In genomic region chr4:121594796-121595526, GRCh38 we compare ENCODE assay signal across 13 cellular contexts.
A peak's percentile ranks its signal among the peaks of the same experiment; 100 is the strongest.
DNase-seq lines count a peak whose midpoint lies in the region; ATAC-seq, FAIRE-seq and TF ChIP-seq lines count a peak whose summit lies in the region.
"Had no signal": no experiment of that assay in that cellular context is flagged by ENCODE, and none has a peak within 500 bp of the region (broad histone marks: within the 10 kb centered on the region; RNA-seq: fewer than 3 reads in every experiment).

No MANE protein-coding gene starts in this region.

- 43 to 60% methylated on average over 3 of the region's 3 CpGs for WGBS in heart right ventricle, 2 donors

- no peaks in the 10 kb centered on the region for H3K27me3 ChIP-seq in brain microvascular endothelial cell (replicated peaks)
- no peaks in the 10 kb centered on the region for H3K27me3 ChIP-seq in heart right ventricle

- TF ChIP-seq CTCF in brain microvascular endothelial cell (IDR thresholded peaks at IDR 0.05; ENCODE audit: low read depth, low read length, missing control alignments), result no peak
- TF ChIP-seq CTCF in heart right ventricle (IDR thresholded peaks at IDR 0.05), result no peak

- peak; percentile 21 for DNase-seq in GM04504 (ENCODE audit: low read depth)
- DNase-seq in brain microvascular endothelial cell, result peak; percentile 35
- DNase-seq in heart right ventricle, result peak in 1 of 2 donors; percentile 57
- peak; percentile 92 for DNase-seq in pulmonary artery endothelial cell (ENCODE audit: low read depth, low spot score)
- DNase-seq in NCI-H2196 treated with DMSO at 0.1 percent for 48 hours (lab: John Stamatoyannopoulos, UW; ENCODE audit: unreplicated experiment), result no peak
- no peak for DNase-seq in H54 (ENCODE audit: insufficient read length, low spot score)
- no peak for DNase-seq in RPMI8226
- DNase-seq: activated effector memory CD4-positive, alpha-beta T cell treated with Interleukin-2 at 50 U/mL for 16 hours; cortex of kidney; DMS 273 treated with DMSO at 0.1 percent for 48 hours had no signal

- in situ Hi-C loops in brain microvascular endothelial cell (cut with HindIII; ENCODE audit: low pct_ligation_motif_present, low sequenced_read_pairs), result no loop called here

- peaks cover 0 to 8% (median 0%) of the 10 kb centered on the region in 11 donors for H3K9me3 ChIP-seq in heart right ventricle

- H3K4me1 ChIP-seq in heart right ventricle, result peaks cover 0 to 30% (median 4%) of the 10 kb centered on the region in 9 donors

- no peak overlapping the region for H3K4me3 ChIP-seq in brain microvascular endothelial cell (ENCODE audit: low read depth, low read length)
- H3K4me3 ChIP-seq in heart right ventricle, result no peak overlapping the region

- no peak for FAIRE-seq in H54 (lab: Jason Lieb, UNC)
- FAIRE-seq: GM18507 had no signal

- no peak overlapping the region for H3K27ac ChIP-seq in brain microvascular endothelial cell
- H3K27ac ChIP-seq in heart right ventricle, result peak overlapping the region; percentile 47 to 85 (median 73)

- peak; percentile 90 to 97 (median 94) for ATAC-seq in heart right ventricle
- ATAC-seq in HG03159 (IDR thresholded peaks at IDR 0.05; ENCODE audit: unreplicated experiment), result no peak
- ATAC-seq: activated CD4-positive, CD25-positive, alpha-beta regulatory T cell treated with anti-CD3 and anti-CD28 coated beads, Interleukin-2, amount 50 U/mL, for 24 hours had no signal

- intact Hi-C loops in heart right ventricle (cut with DNase I), result loop anchor here in 1 of 10 donors (5.0 kb wide), 1 partner anchor 57 kb away; no protein-coding TSS in a partner anchor

- H3K36me3 ChIP-seq in brain microvascular endothelial cell (replicated peaks), result no peaks in the 10 kb centered on the region
- no peaks in the 10 kb centered on the region for H3K36me3 ChIP-seq in heart right ventricle

- TF ChIP-seq POLR2A in H54 (IDR thresholded peaks at IDR 0.05; ENCODE audit: low read depth, low read length), result no peak

Comparison
In these comparisons a context has a peak if more than half of its experiments do, and no peak if none do; other contexts are left out.
1. DNase-seq: peak in GM04504 (single experiment), brain microvascular endothelial cell (single experiment) and pulmonary artery endothelial cell (single experiment); none in NCI-H2196 treated with DMSO at 0.1 percent for 48 hours (single experiment), H54 (single experiment) and RPMI8226 (single experiment).